ENCODE assay signal across 15 cellular contexts in genomic region chr6:88376197-88376596, GRCh38.
"Had no signal": no experiment of that assay in that cellular context is flagged by ENCODE, and none has a peak within 500 bp of the region (broad histone marks: within the 10 kb centered on the region; RNA-seq: fewer than 3 reads in every experiment).

No MANE protein-coding gene starts in this region.

- H3K4me3 ChIP-seq: left ventricle myocardium inferior, pancreas, skin epidermis had no signal

- H3K27me3 Mint-ChIP-seq: activated naive CD8-positive, alpha-beta T cell treated with anti-CD3 and anti-CD28 coated beads for 36 hours had no signal

- H3K36me3 Mint-ChIP-seq: activated naive CD8-positive, alpha-beta T cell treated with anti-CD3 and anti-CD28 coated beads for 36 hours; mesothelial cell of epicardium had no signal

- H3K36me3 ChIP-seq: left ventricle myocardium inferior, pancreas had no signal

- H3K4me1 ChIP-seq: left ventricle myocardium inferior, pancreas had no signal

- ATAC-seq: pancreas had no signal

- H3K27ac ChIP-seq: epithelial cell of prostate, left ventricle myocardium inferior, pancreas, skin epidermis had no signal

- H3K4me3 Mint-ChIP-seq: activated naive CD8-positive, alpha-beta T cell treated with anti-CD3 and anti-CD28 coated beads for 36 hours; mesothelial cell of epicardium had no signal

- H3K4me1 Mint-ChIP-seq: activated naive CD8-positive, alpha-beta T cell treated with anti-CD3 and anti-CD28 coated beads for 36 hours had no signal

- H3K27ac Mint-ChIP-seq: activated naive CD8-positive, alpha-beta T cell treated with anti-CD3 and anti-CD28 coated beads for 36 hours; mesothelial cell of epicardium had no signal

- H3K9me3 Mint-ChIP-seq: activated naive CD8-positive, alpha-beta T cell treated with anti-CD3 and anti-CD28 coated beads for 36 hours; mesothelial cell of epicardium had no signal

- H3K27me3 ChIP-seq: pancreas had no signal

- DNase-seq: activated CD4-positive, alpha-beta T cell treated with anti-CD3 and anti-CD28 coated beads, Interleukin-2, amount 50 U/mL, for 48 hours; activated CD4-positive, CD25-positive, alpha-beta regulatory T cell treated with anti-CD3 and anti-CD28 coated beads, Interleukin-2, amount 50 U/mL, for 72 hours; activated gamma-delta T cell treated with Interleukin-2 at 50 U/mL for 16 hours; activated naive CD8-positive, alpha-beta T cell treated with anti-CD3 and anti-CD28 coated beads for 36 hours; activated T-cell treated with anti-CD3 and anti-CD28 coated beads, Interleukin-2, amount 50 U/mL, for 48 hours; central memory CD4-positive, alpha-beta T cell; cortex of kidney; effector CD8-positive, alpha-beta T cell; left ventricle myocardium inferior; pancreas; trophoblast cell had no signal

- H3K9me3 ChIP-seq: left ventricle myocardium inferior, pancreas had no signal

- FAIRE-seq: keratinocyte, pancreas had no signal
